Comparison of ENCODE assay signal across 32 cellular contexts in the genomic region with DNA sequence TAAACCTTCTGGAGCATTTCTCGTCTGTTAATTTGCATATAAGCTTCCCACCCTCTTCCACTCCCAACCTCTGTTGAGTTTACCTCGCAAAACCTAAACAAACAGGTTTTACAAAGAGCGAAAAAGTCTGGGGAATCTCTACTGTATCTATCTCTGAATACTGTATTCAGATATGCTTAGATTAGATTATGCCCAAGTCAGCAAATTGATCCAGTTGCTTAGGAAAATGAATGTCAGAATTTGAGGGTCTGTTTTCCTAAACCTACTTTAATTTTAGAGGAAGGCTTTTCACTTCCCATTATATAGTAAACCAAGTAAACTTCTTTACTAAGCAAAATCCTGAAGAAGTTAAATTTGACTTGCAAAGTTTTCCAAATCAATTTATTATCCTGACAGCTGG. TPM values are rescaled to one million over a fixed set of nuclear protein-coding genes. Genes with fewer than 3 reads are reported as not detected.
"Had no signal": no experiment of that assay in that cellular context is flagged by ENCODE, and none has a peak within 500 bp of the region (broad histone marks: within the 10 kb centered on the region; RNA-seq: fewer than 3 reads in every experiment).

No MANE protein-coding gene starts in this region.

- H3K4me1 Mint-ChIP-seq: stimulated activated naive B cell treated with anti-CD40 and anti-IgM and Interleukin-4, amounts not matched to agents 10 μg/mL and 1 μg/mL and 100 μg/mL, for 72 hours had no signal

- H3K9ac ChIP-seq: parathyroid adenoma had no signal

- H3K27me3 ChIP-seq: cardiac muscle cell, dorsolateral prefrontal cortex, gastrocnemius medialis, right atrium auricular region, stomach, thyroid gland, upper lobe of left lung, vagina had no signal

- H3K9me3 Mint-ChIP-seq: activated naive CD4-positive, alpha-beta T cell treated with anti-CD3 and anti-CD28 coated beads, Interleukin-2, amount 50 U/mL, for 72 hours; activated T-helper 2 cell treated with anti-CD3 and anti-CD28 coated beads, Interferon-gamma antibody, Interleukin-2, Interleukin-4, amounts not matched to agents 10 μg/mL and 5 μg/mL and 100 μg/mL, durations not matched to agents 14 hours and 24 hours and 36 hours; mesothelial cell of epicardium; naive B cell; neural crest cell; stimulated activated naive B cell treated with anti-CD40 and anti-IgM and Interleukin-4, amounts not matched to agents 10 μg/mL and 1 μg/mL and 100 μg/mL, for 72 hours had no signal

- H3K4me3 ChIP-seq: cardiac muscle cell, coronary artery, dorsolateral prefrontal cortex, gastrocnemius medialis, right atrium auricular region, stomach, thyroid gland, upper lobe of left lung, vagina had no signal

- FAIRE-seq: kidney had no signal

- H2AFZ ChIP-seq: parathyroid adenoma had no signal

- H3K4me3 Mint-ChIP-seq: mesothelial cell of epicardium; naive B cell; neural crest cell; stimulated activated naive B cell treated with anti-CD40 and anti-IgM and Interleukin-4, amounts not matched to agents 10 μg/mL and 1 μg/mL and 100 μg/mL, for 72 hours had no signal

- H3K79me2 ChIP-seq: parathyroid adenoma had no signal

- H3K27me3 Mint-ChIP-seq: naive B cell; stimulated activated naive B cell treated with anti-CD40 and anti-IgM and Interleukin-4, amounts not matched to agents 10 μg/mL and 1 μg/mL and 100 μg/mL, for 72 hours had no signal

- H3K27ac ChIP-seq: cardiac muscle cell, coronary artery, dorsolateral prefrontal cortex, gastrocnemius medialis, parathyroid adenoma, right atrium auricular region, stomach, thyroid gland, upper lobe of left lung, vagina, WERI-Rb-1 had no signal

- ATAC-seq: activated CD4-positive, CD25-positive, alpha-beta regulatory T cell treated with anti-CD3 and anti-CD28 coated beads, Interleukin-2, amount 50 U/mL, for 24 hours; activated naive CD4-positive, alpha-beta T cell treated with anti-CD3 and anti-CD28 coated beads, Interleukin-2, amount 50 U/mL, for 72 hours; gastrocnemius medialis; left colon; stimulated activated naive B cell treated with anti-CD40 and anti-IgM and Interleukin-4, amounts not matched to agents 10 μg/mL and 1 μg/mL and 100 μg/mL, for 72 hours had no signal

- H3K9me3 ChIP-seq: gastrocnemius medialis, right atrium auricular region, stomach, thyroid gland, upper lobe of left lung, vagina had no signal

- H3K4me1 ChIP-seq: gastrocnemius medialis, parathyroid adenoma, right atrium auricular region, thyroid gland, upper lobe of left lung, vagina had no signal

- DNase-seq: activated CD4-positive, alpha-beta T cell treated with anti-CD3 and anti-CD28 coated beads for 48 hours; activated CD4-positive, alpha-beta T cell treated with anti-CD3 and anti-CD28 coated beads, Interleukin-2, amount 50 U/mL, for 48 hours; activated CD8-positive, alpha-beta memory T cell treated with anti-CD3 and anti-CD28 coated beads for 24 hours; dorsolateral prefrontal cortex; effector memory CD4-positive, alpha-beta T cell; erythroblast; gastrocnemius medialis; hippocampal formation; kidney; left colon; naive B cell; nucleus accumbens; stimulated activated CD4-positive, alpha-beta T cell treated with anti-CD3 and anti-CD28 coated beads, Interleukin-15, amount 100 ng/mL, for 24 hours; stimulated activated CD4-positive, alpha-beta T cell treated with anti-CD3 and anti-CD28 coated beads, Interleukin-2, amount 100 ng/mL, for 24 hours; stimulated activated naive B cell treated with anti-CD40 and anti-IgM and Interleukin-4, amounts not matched to agents 10 μg/mL and 1 μg/mL and 100 μg/mL, for 72 hours; stomach; T1000; thyroid gland; upper lobe of left lung; WERI-Rb-1 had no signal

- H3K27ac Mint-ChIP-seq: mesothelial cell of epicardium; stimulated activated naive B cell treated with anti-CD40 and anti-IgM and Interleukin-4, amounts not matched to agents 10 μg/mL and 1 μg/mL and 100 μg/mL, for 72 hours had no signal

RNA-seq across cellular contexts. Expression of a gene that starts 52.0 kb away (rescaled TPM):
- total RNA-seq: activated naive CD4-positive, alpha-beta T cell treated with anti-CD3 and anti-CD28 coated beads, Interleukin-2, amount 50 U/mL, for 72 hours; activated T-helper 2 cell treated with anti-CD3 and anti-CD28 coated beads, Interferon-gamma antibody, Interleukin-2, Interleukin-4, amounts not matched to agents 10 μg/mL and 5 μg/mL and 100 μg/mL, durations not matched to agents 14 hours and 24 hours and 36 hours; cardiac muscle cell; cerebellum; gastrocnemius medialis; kidney; liver; mesothelial cell of epicardium; right atrium auricular region; thyroid gland; upper lobe of left lung; vagina had no signal
- polyA plus RNA-seq: cardiac muscle cell, liver had no signal
